Comparison of ENCODE assay signal across 8 cellular contexts in the genomic region with DNA sequence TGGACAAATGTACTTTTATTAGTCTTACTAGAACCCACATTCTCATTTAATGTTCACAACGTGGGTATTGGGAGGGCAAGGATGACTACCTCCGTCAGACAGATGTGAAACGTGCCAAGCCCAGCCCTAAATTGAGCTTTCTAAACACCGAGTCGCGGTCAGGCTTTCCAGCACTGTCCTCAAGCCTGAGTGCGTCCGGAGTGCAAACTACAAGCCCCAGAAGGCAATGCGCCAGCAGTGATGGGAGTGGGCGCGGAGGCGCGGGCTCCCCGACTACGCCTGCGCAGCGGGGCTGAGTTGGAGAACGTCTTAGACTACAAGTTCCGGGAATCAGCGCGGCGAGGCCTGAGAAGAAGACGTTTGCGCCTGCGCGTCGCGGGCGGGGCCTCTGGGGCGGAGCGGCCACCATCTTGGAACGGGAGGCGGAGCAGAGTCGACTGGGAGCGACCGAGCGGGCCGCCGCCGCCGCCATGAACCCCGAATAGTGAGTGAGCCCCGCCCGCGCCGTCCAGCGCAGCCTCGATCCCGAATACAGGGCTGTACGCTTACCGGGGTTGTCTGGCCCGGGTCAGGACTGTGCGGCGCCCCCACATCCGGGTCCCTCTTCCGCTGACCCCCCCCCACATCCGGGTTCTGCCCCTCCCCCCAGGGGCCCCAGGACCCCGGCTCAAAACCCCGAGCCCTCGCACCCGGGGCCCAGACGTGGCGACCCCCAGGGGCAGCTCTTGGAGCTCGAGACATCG. TPM values are rescaled to one million over a fixed set of nuclear protein-coding genes. Genes with fewer than 3 reads are reported as not detected.
DNase-seq lines count a peak whose midpoint lies in the region; ATAC-seq and TF ChIP-seq lines count a peak whose summit lies in the region.

Gene RAB1B (plus strand): TSS at position 430 of the 743 bp plus-strand sequence. CDS start 41 bp downstream, at position 471.

- DNase-seq in DMS153 (lab: John Stamatoyannopoulos, UW) (peak; percentile 99), PC-9 (peak; percentile 98 to 100), epithelial cell of prostate (ENCODE audit: low read depth, low spot score) (peak; percentile 93), mucosa of descending colon (peak; percentile 100)
- DNase-seq in Jurkat, Clone E6-1 (ENCODE audit: low read depth, low spot score), result peak; percentile 99
- DNase-seq in activated T-cell treated with anti-CD3 and anti-CD28 coated beads, Interleukin-2, amount 50 U/mL, for 1 hour, result peak; percentile 99
- DNase-seq in stimulated activated CD8-positive, alpha-beta memory T cell treated with anti-CD3 and anti-CD28 coated beads, Interleukin-4, amount 100 ng/mL, for 24 hours (ENCODE audit: low read depth), result peak; percentile 100

- intact Hi-C loops in PC-9 (cut with micrococcal nuclease; ENCODE audit: unreplicated experiment), result loop anchor here (1.0 to 5.0 kb wide), 2 partner anchors 80 to 256 kb away; partner anchors contain the start of gene CST6
- intact Hi-C loops in mucosa of descending colon (cut with DNase I, micrococcal nuclease), result no loop called here

- peaks cover 40% of the 10 kb centered on the region for H4K20me1 ChIP-seq in PC-9 (ENCODE audit: insufficient read depth)

- TF ChIP-seq CTCF in PC-9 (conservative IDR thresholded peaks at IDR 0.05) (no peak), mucosa of descending colon (IDR thresholded peaks at IDR 0.05) (no peak)

- POLR2A ChIA-PET in PC-9 (lab: Charles Lee; ENCODE audit: unreplicated experiment), result interaction anchor here (0.5 to 0.8 kb wide), 5 partner anchors 44 to 1322 kb away, joined by 3 to 12 read pairs (median 4); partner anchors contain the start of gene FIBP

- peak within 1 kb of the TSS; percentile 78 for H2AFZ ChIP-seq in PC-9

- peak; percentile 77 for ATAC-seq in GM21619 (IDR thresholded peaks at IDR 0.05; ENCODE audit: unreplicated experiment)
- ATAC-seq in mucosa of descending colon, result peak; percentile 89

- H3K4me1 ChIP-seq in PC-9 (replicated peaks; ENCODE audit: insufficient read depth) (peaks cover 8% of the 10 kb centered on the region), mucosa of descending colon (ENCODE audit: low read depth) (peaks cover 16% of the 10 kb centered on the region)

- peak within 1 kb of the TSS; percentile 97 for H3K4me3 ChIP-seq in Jurkat, Clone E6-1 (ENCODE audit: low read length)
- H3K4me3 ChIP-seq in PC-9 (peak within 1 kb of the TSS; percentile 95), mucosa of descending colon (peak within 1 kb of the TSS; percentile 88)

- no peaks in the 10 kb centered on the region for H3K9me3 ChIP-seq in PC-9 (ENCODE audit: insufficient read depth, low read depth)
- H3K9me3 ChIP-seq in mucosa of descending colon, result no peaks in the 10 kb centered on the region

- no peaks in the 10 kb centered on the region for H3K27me3 ChIP-seq in PC-9 (ENCODE audit: insufficient read depth, low read depth)

- no TSS peak for BruUV-seq in PC-9 (replicated peaks; lab: Mats Ljungman, UMichigan)

- no peaks in the 10 kb centered on the region for H3K9me2 ChIP-seq in PC-9 (ENCODE audit: insufficient read depth)

- H3F3A ChIP-seq in PC-9 (ENCODE audit: insufficient read depth, low read depth), result peaks cover 31% of the 10 kb centered on the region; the same call in 1 of the 2 replicates

- H3K27ac ChIP-seq in PC-9 (peak within 1 kb of the TSS; percentile 57), epithelial cell of prostate (peak within 1 kb of the TSS; percentile 75)

- peaks cover 32% of the 10 kb centered on the region for H3K79me2 ChIP-seq in PC-9 (ENCODE audit: low read depth)

- H3K4me2 ChIP-seq in PC-9, result peak within 1 kb of the TSS; percentile 99

- H3K36me3 ChIP-seq in PC-9 (ENCODE audit: low read depth), result peaks cover 22% of the 10 kb centered on the region
- peaks cover 3% of the 10 kb centered on the region for H3K36me3 ChIP-seq in mucosa of descending colon (ENCODE audit: low read depth)

- CTCF ChIA-PET in PC-9 (lab: Charles Lee), result interaction anchor here (0.6 to 0.7 kb wide), 3 partner anchors 77 to 416 kb away, joined by 3 to 11 read pairs (median 7); no protein-coding TSS in a partner anchor

RNA-seq across cellular contexts. Expression of gene RAB1B, which starts in this region (rescaled TPM):
- polyA plus RNA-seq in Jurkat, Clone E6-1 (2012; ENCODE audit: insufficient read depth, insufficient read length), result 150 TPM
- total RNA-seq in PC-9 (2021), result 209 and 232 TPM in 2 replicates
- total RNA-seq in mucosa of descending colon, result 100 to 1,000 TPM; 154 to 210 (median 191) TPM

Comparison
In these comparisons a context has a peak if more than half of its experiments do, and no peak if none do; other contexts are left out.
1. Peak in every context shown above with its lines: DNase-seq, ATAC-seq, H3K4me3 ChIP-seq and H3K27ac ChIP-seq.